1 cellular context compared by ENCODE assay signal in the genomic region with DNA sequence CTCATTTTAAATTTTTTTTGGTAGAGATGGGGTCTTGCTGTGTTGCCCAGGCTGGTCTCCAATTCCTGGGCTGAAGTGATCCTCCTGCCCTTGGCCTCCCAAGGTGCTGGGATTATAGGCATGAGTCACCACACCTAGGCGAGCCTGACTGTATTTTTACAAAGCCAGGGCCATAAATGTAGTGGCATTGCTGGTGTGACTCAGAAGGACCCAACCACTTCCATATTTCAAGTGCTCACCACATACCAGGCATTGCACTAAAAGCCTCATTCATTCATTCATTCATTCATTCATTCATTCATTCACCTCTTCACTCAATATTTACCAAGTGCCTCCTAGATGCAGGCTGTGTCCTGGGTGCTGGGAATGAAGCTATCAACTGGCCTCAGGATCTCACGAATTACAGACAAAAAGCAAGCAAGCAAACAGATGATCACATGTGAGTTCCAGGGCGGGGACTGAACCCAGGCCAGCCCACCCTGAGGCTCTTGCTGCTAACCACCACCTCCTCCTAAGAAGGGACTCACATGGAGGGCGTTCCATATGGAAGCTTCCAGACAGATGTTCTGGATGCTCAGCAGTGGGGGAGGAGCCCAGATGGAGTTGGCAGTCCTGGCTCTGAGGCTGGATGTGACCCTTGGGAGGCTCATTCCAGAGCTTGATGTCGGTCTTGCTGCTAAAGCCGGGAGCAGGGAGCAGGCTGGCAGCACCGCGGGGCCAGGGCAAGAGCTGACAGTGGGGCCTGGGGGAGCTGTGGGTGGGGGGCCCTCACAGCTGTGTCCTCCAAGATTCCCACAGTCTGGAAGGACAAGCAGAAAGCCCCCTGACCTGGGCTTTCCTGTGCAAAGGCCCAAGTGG.
TF ChIP-seq lines count a peak whose summit lies in the region.

No MANE protein-coding gene starts in this region.

TF ChIP-seq in GM23338, 12 proteins besides CTCF, POLR2A, EP300 and RAD21 (continued from another document):
- no peak for TF ChIP-seq STAT1 (IDR thresholded peaks at IDR 0.05; ENCODE audit: unreplicated experiment)
- TF ChIP-seq CREB1 (CRISPR knock-in tag; IDR thresholded peaks at IDR 0.05; ENCODE audit: low read depth), result no peak
- TF ChIP-seq, protein P1, sequence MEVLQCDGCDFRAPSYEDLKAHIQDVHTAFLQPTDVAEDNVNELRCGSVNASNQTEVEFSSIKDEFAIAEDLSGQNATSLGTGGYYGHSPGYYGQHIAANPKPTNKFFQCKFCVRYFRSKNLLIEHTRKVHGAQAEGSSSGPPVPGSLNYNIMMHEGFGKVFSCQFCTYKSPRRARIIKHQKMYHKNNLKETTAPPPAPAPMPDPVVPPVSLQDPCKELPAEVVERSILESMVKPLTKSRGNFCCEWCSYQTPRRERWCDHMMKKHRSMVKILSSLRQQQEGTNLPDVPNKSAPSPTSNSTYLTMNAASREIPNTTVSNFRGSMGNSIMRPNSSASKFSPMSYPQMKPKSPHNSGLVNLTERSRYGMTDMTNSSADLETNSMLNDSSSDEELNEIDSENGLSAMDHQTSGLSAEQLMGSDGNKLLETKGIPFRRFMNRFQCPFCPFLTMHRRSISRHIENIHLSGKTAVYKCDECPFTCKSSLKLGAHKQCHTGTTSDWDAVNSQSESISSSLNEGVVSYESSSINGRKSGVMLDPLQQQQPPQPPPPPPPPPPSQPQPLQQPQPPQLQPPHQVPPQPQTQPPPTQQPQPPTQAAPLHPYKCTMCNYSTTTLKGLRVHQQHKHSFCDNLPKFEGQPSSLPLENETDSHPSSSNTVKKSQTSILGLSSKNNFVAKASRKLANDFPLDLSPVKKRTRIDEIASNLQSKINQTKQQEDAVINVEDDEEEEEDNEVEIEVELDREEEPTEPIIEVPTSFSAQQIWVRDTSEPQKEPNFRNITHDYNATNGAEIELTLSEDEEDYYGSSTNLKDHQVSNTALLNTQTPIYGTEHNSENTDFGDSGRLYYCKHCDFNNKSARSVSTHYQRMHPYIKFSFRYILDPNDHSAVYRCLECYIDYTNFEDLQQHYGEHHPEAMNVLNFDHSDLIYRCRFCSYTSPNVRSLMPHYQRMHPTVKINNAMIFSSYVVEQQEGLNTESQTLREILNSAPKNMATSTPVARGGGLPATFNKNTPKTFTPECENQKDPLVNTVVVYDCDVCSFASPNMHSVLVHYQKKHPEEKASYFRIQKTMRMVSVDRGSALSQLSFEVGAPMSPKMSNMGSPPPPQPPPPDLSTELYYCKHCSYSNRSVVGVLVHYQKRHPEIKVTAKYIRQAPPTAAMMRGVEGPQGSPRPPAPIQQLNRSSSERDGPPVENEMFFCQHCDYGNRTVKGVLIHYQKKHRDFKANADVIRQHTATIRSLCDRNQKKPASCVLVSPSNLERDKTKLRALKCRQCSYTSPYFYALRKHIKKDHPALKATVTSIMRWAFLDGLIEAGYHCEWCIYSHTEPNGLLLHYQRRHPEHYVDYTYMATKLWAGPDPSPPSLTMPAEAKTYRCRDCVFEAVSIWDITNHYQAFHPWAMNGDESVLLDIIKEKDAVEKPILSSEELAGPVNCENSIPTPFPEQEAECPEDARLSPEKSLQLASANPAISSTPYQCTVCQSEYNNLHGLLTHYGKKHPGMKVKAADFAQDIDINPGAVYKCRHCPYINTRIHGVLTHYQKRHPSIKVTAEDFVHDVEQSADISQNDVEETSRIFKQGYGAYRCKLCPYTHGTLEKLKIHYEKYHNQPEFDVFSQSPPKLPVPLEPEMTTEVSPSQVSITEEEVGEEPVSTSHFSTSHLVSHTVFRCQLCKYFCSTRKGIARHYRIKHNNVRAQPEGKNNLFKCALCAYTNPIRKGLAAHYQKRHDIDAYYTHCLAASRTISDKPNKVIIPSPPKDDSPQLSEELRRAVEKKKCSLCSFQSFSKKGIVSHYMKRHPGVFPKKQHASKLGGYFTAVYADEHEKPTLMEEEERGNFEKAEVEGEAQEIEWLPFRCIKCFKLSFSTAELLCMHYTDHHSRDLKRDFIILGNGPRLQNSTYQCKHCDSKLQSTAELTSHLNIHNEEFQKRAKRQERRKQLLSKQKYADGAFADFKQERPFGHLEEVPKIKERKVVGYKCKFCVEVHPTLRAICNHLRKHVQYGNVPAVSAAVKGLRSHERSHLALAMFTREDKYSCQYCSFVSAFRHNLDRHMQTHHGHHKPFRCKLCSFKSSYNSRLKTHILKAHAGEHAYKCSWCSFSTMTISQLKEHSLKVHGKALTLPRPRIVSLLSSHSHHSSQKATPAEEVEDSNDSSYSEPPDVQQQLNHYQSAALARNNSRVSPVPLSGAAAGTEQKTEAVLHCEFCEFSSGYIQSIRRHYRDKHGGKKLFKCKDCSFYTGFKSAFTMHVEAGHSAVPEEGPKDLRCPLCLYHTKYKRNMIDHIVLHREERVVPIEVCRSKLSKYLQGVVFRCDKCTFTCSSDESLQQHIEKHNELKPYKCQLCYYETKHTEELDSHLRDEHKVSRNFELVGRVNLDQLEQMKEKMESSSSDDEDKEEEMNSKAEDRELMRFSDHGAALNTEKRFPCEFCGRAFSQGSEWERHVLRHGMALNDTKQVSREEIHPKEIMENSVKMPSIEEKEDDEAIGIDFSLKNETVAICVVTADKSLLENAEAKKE (CRISPR knock-in tag; IDR thresholded peaks at IDR 0.05), result no peak
- no peak for TF ChIP-seq NANOG (IDR thresholded peaks at IDR 0.05; ENCODE audit: borderline replicate concordance)
- no peak for TF ChIP-seq ZNF331 (CRISPR knock-in tag; IDR thresholded peaks at IDR 0.05; ENCODE audit: low read depth)
TF ChIP-seq in GM23338: peak in this region for 0.
